ENCODE assay signal across 20 cellular contexts in genomic region chr19:1035998-1036621, GRCh38. TPM values are rescaled to one million over a fixed set of nuclear protein-coding genes. Genes with fewer than 3 reads are reported as not detected.
A peak's percentile ranks its signal among the peaks of the same experiment; 100 is the strongest.
DNase-seq lines count a peak whose midpoint lies in the region; ATAC-seq and TF ChIP-seq lines count a peak whose summit lies in the region.
"Had no signal": no experiment of that assay in that cellular context is flagged by ENCODE, and none has a peak within 500 bp of the region (broad histone marks: within the 10 kb centered on the region; RNA-seq: fewer than 3 reads in every experiment).

No MANE protein-coding gene starts in this region.

- peaks cover 4% of the 10 kb centered on the region; the same call in 1 of the 2 replicates for H4K20me1 ChIP-seq in OCI-LY3 (ENCODE audit: insufficient read depth, low read length)

- H3K9me3 ChIP-seq in AG04450 (ENCODE audit: control insufficient read depth, insufficient read depth, low read length) (no peaks in the 10 kb centered on the region; the same call in 1 of the 2 replicates), OCI-LY3 (ENCODE audit: insufficient read depth, low read length) (no peaks in the 10 kb centered on the region)
- H3K9me3 ChIP-seq in CD8-positive, alpha-beta T cell (ENCODE audit: low read length) = no peaks in the 10 kb centered on the region
- H3K9me3 ChIP-seq: body of pancreas had no signal

- peak; percentile 12; the same call in 1 of the 2 replicates for TF ChIP-seq CTCF in AG04450 (IDR thresholded peaks at IDR 0.05; ENCODE audit: low read depth, low read length)
- no peak for TF ChIP-seq CTCF in CD8-positive, alpha-beta T cell (IDR thresholded peaks at IDR 0.05)
- peak; percentile 23; the same call in 1 of the 2 replicates for TF ChIP-seq CTCF in OCI-LY3 (IDR thresholded peaks at IDR 0.05; ENCODE audit: low read depth, low read length)

- CTCF ChIA-PET in AG04450 (lab: Charles Lee) = no interaction called here
- CTCF ChIA-PET in CD8-positive, alpha-beta T cell (lab: Charles Lee) = interaction anchor here (1.0 to 7.6 kb wide), 7 partner anchors 11 to 52 kb away, joined by 3 to 68 read pairs (median 7); partner anchors contain the start of genes ARHGAP45, CNN2, RNU6-2 and WDR18

- peaks cover 23% of the 10 kb centered on the region for H3K36me3 ChIP-seq in CD8-positive, alpha-beta T cell (ENCODE audit: insufficient read depth, low read length)
- peaks cover 31% of the 10 kb centered on the region for H3K36me3 ChIP-seq in OCI-LY3 (replicated peaks; ENCODE audit: low read depth, low read length)

- ATAC-seq in CD8-positive, alpha-beta T cell = no peak
- ATAC-seq in GM21717 (IDR thresholded peaks at IDR 0.05; ENCODE audit: unreplicated experiment) (no peak), HG03378 (IDR thresholded peaks at IDR 0.05; ENCODE audit: unreplicated experiment) (no peak)
- ATAC-seq: activated T-helper 17 cell treated with anti-CD3 and anti-CD28 coated beads, Interleukin-2, amount 50 U/mL, for 72 hours; body of pancreas had no signal

- H3K4me3 Mint-ChIP-seq in CD8-positive, alpha-beta T cell = peak overlapping the region; percentile 8
- no peak overlapping the region for H3K4me3 Mint-ChIP-seq in dendritic cell treated with granulocyte-macrophage colony-stimulating factor and Interleukin-4, amounts not matched to agents 40 ng/mL and 50 ng/mL, for 4 days
- H3K4me3 Mint-ChIP-seq: activated T-helper 17 cell treated with anti-CD3 and anti-CD28 coated beads, Interleukin-2, amount 50 U/mL, for 72 hours had no signal

- peaks cover 34% of the 10 kb centered on the region for H3K79me2 ChIP-seq in OCI-LY3 (ENCODE audit: low read length)

- peak overlapping the region; percentile 96 for H3K27ac Mint-ChIP-seq in CD8-positive, alpha-beta T cell
- peak overlapping the region; percentile 88 for H3K27ac Mint-ChIP-seq in dendritic cell treated with granulocyte-macrophage colony-stimulating factor and Interleukin-4, amounts not matched to agents 40 ng/mL and 50 ng/mL, for 4 days
- H3K27ac Mint-ChIP-seq: activated T-helper 17 cell treated with anti-CD3 and anti-CD28 coated beads, Interleukin-2, amount 50 U/mL, for 72 hours had no signal

- H3K27me3 Mint-ChIP-seq in CD8-positive, alpha-beta T cell (ENCODE audit: low read depth) = no peaks in the 10 kb centered on the region
- H3K27me3 Mint-ChIP-seq in dendritic cell treated with granulocyte-macrophage colony-stimulating factor and Interleukin-4, amounts not matched to agents 40 ng/mL and 50 ng/mL, for 4 days = no peaks in the 10 kb centered on the region
- H3K27me3 Mint-ChIP-seq: activated T-helper 17 cell treated with anti-CD3 and anti-CD28 coated beads, Interleukin-2, amount 50 U/mL, for 72 hours had no signal

- no peak for DNase-seq in AG04450 (ENCODE audit: low read depth, low spot score)
- peak in 3 of 7 experiments; percentile 53 to 64 (median 56) for DNase-seq in CD8-positive, alpha-beta T cell
- DNase-seq in activated CD4-positive, CD25-positive, alpha-beta regulatory T cell (lab: John Stamatoyannopoulos, UW) = no peak
- no peak for DNase-seq in stimulated activated naive CD4-positive, alpha-beta T cell treated with Interleukin-2 at 50 U/mL for 16 hours (lab: John Stamatoyannopoulos, UW)
- DNase-seq: activated CD4-positive, CD25-positive, alpha-beta regulatory T cell treated with anti-CD3 and anti-CD28 coated beads, Interleukin-2, amount 50 U/mL, for 72 hours; body of pancreas; GF-D8; KG1; kidney glomerular epithelial cell; NCI-H1930; NK-92 treated with Interleukin-12 subunit alpha and Interleukin-12 subunit beta, amount 100 ng/mL, for 24 hours had no signal

- H3K4me1 Mint-ChIP-seq in CD8-positive, alpha-beta T cell (ENCODE audit: low read depth) = peaks cover 57% of the 10 kb centered on the region
- peaks cover 68% of the 10 kb centered on the region for H3K4me1 Mint-ChIP-seq in dendritic cell treated with granulocyte-macrophage colony-stimulating factor and Interleukin-4, amounts not matched to agents 40 ng/mL and 50 ng/mL, for 4 days (ENCODE audit: low read depth)

- peaks cover 65% of the 10 kb centered on the region for H3K36me3 Mint-ChIP-seq in CD8-positive, alpha-beta T cell
- H3K36me3 Mint-ChIP-seq in dendritic cell treated with granulocyte-macrophage colony-stimulating factor and Interleukin-4, amounts not matched to agents 40 ng/mL and 50 ng/mL, for 4 days (ENCODE audit: low read depth) = peaks cover 79% of the 10 kb centered on the region

- H3K9me3 Mint-ChIP-seq in CD8-positive, alpha-beta T cell = no peaks in the 10 kb centered on the region
- no peaks in the 10 kb centered on the region for H3K9me3 Mint-ChIP-seq in dendritic cell treated with granulocyte-macrophage colony-stimulating factor and Interleukin-4, amounts not matched to agents 40 ng/mL and 50 ng/mL, for 4 days
- H3K9me3 Mint-ChIP-seq: activated T-helper 17 cell treated with anti-CD3 and anti-CD28 coated beads, Interleukin-2, amount 50 U/mL, for 72 hours had no signal

- POLR2A ChIA-PET in AG04450 (lab: Yijun Ruan, JAX) = interaction anchor here (1.1 to 8.2 kb wide), 2 partner anchors 7 to 67 kb away, joined by 5 to 126 read pairs; partner anchors contain the start of gene CNN2
- POLR2A ChIA-PET in CD8-positive, alpha-beta T cell (lab: Charles Lee) = interaction anchor here (0.9 to 8.3 kb wide), 6 partner anchors 8 to 68 kb away, joined by 3 to 148 read pairs (median 109); partner anchors contain the start of genes ARHGAP45, CNN2, GPX4 and RNU6-2

- intact Hi-C loops in CD8-positive, alpha-beta T cell (cut with DNase I, micrococcal nuclease) = no loop called here
- intact Hi-C loops in dendritic cell treated with granulocyte-macrophage colony-stimulating factor and Interleukin-4, amounts not matched to agents 40 ng/mL and 50 ng/mL, for 4 days (cut with micrococcal nuclease) = no loop called here

- H3K27ac ChIP-seq in AG04450 (ENCODE audit: low read depth, low read length) (no peak overlapping the region), OCI-LY3 (ENCODE audit: low read length) (peak overlapping the region; percentile 92)
- no peak overlapping the region for H3K27ac ChIP-seq in CD8-positive, alpha-beta T cell (ENCODE audit: low read depth, low read length)
- H3K27ac ChIP-seq: body of pancreas, C4-2B had no signal

- H3K27me3 ChIP-seq in AG04450 (ENCODE audit: control insufficient read depth, insufficient read depth, low read length) = no peaks in the 10 kb centered on the region
- no peaks in the 10 kb centered on the region for H3K27me3 ChIP-seq in CD8-positive, alpha-beta T cell (ENCODE audit: insufficient read depth, low read length)
- no peaks in the 10 kb centered on the region for H3K27me3 ChIP-seq in OCI-LY3 (ENCODE audit: low read depth, low read length)
- H3K27me3 ChIP-seq: body of pancreas had no signal

- no peak overlapping the region for H3K4me3 ChIP-seq in AG04450 (ENCODE audit: low read depth, low read length)
- no peak overlapping the region for H3K4me3 ChIP-seq in CD8-positive, alpha-beta T cell (ENCODE audit: low read depth, low read length)
- no peak overlapping the region for H3K4me3 ChIP-seq in OCI-LY3 (ENCODE audit: low read length)
- H3K4me3 ChIP-seq: body of pancreas, skin epidermis had no signal

- no peak overlapping the region for H3K4me2 ChIP-seq in OCI-LY3 (ENCODE audit: low read length)

- H2AFZ ChIP-seq in OCI-LY3 (ENCODE audit: low read depth, low read length) = no peak overlapping the region

- H3K9ac ChIP-seq in OCI-LY3 (ENCODE audit: low read length) = no peak overlapping the region

- peaks cover 54% of the 10 kb centered on the region for H3K4me1 ChIP-seq in CD8-positive, alpha-beta T cell (ENCODE audit: insufficient read depth, low read length)
- H3K4me1 ChIP-seq in OCI-LY3 (ENCODE audit: low read length) = peaks cover 36% of the 10 kb centered on the region

RNA-seq across cellular contexts. Expression of gene ABCA7, which starts 3.8 kb away (rescaled TPM):
- 1.5 and 1.6 TPM in 2 replicates for polyA plus RNA-seq in AG04450 (2011; rRNA removed)
- polyA minus RNA-seq in AG04450 (2011; rRNA and poly(A)+ RNA removed) = 2.7 and 3.4 TPM in 2 replicates
- 10 to 100 TPM; 93.3 to 98.0 TPM for total RNA-seq in CD8-positive, alpha-beta T cell

RNA-seq across cellular contexts. Expression of gene CNN2, which starts 9.7 kb away (rescaled TPM):
- 302 and 362 TPM in 2 replicates for polyA plus RNA-seq in AG04450 (2011; rRNA removed)
- polyA minus RNA-seq in AG04450 (2011; rRNA and poly(A)+ RNA removed) = 824 and 1,249 TPM in 2 replicates
- total RNA-seq in CD8-positive, alpha-beta T cell = 100 to 1,000 TPM; 382 to 392 TPM

RNA-seq across cellular contexts. Expression of gene RNU6-2, which starts 14.8 kb away (rescaled TPM):
- polyA plus RNA-seq in AG04450 (2011; rRNA removed) = not detected in 2 replicates
- polyA minus RNA-seq in AG04450 (2011; rRNA and poly(A)+ RNA removed) = under 0.01 TPM in 1 of 2 replicates, not detected in the other
- not detected for total RNA-seq in CD8-positive, alpha-beta T cell
- total RNA-seq: activated T-helper 17 cell treated with anti-CD3 and anti-CD28 coated beads, Interleukin-2, amount 50 U/mL, for 72 hours; body of pancreas; SK-MEL-5; subcutaneous adipose tissue had no signal

RNA-seq across cellular contexts. Expression of gene TMEM259, which starts 15.2 kb away (rescaled TPM):
- 55.8 and 74.0 TPM in 2 replicates for polyA plus RNA-seq in AG04450 (2011; rRNA removed)
- 39.4 and 62.0 TPM in 2 replicates for polyA minus RNA-seq in AG04450 (2011; rRNA and poly(A)+ RNA removed)
- 100 to 1,000 TPM; 408 to 443 TPM for total RNA-seq in CD8-positive, alpha-beta T cell

RNA-seq across cellular contexts. Expression of gene ARHGAP45, which starts 30.9 kb away (rescaled TPM):
- polyA plus RNA-seq in AG04450 (2011; rRNA removed) = 0.36 and 0.60 TPM in 2 replicates
- 0.52 and 1.1 TPM in 2 replicates for polyA minus RNA-seq in AG04450 (2011; rRNA and poly(A)+ RNA removed)
- 100 to 1,000 TPM; 901 to 938 TPM for total RNA-seq in CD8-positive, alpha-beta T cell
